Comparison of ENCODE assay signal across 8 cellular contexts in the genomic region with DNA sequence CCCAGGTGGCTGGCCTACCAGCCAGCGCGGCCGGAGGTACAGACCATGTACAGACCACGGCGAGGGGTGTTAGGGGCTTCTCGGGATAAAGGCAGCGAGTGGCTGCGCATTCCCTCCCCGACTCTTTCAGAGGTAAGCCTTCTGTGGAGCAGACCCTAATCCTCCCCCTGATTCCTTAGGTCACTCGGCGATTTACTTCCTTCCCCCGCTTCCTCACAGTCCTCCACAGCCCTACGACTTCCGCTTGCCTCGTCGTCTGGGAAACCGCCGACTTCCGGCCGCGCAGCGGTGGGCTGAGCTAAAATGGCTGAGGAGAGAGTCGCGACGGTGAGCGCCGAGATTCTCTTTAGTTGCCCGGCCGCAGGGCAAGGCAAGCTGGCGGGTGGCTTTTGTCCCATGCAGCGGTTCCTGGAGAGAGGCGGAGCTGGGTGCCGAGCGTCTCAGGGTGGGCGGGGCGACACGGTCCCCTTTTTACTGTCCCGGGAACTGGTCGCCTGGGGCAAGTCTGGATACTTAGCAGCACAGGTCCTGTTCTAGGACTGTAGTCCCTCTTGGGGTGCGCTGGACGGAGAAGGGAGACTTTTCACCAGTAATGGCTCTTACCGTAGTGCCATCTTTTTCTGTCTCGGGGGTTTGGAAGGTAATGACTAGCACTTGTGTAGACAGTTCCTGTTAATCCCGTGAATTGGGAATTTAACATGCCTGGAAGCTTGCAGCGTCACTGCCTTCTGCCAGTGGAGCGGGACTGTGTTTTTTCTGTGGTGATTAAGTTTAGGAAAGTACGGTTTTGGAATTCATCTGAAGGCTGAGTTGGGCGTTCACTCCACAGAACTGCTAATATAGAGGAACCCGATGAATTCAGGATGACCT. TPM values are rescaled to one million over a fixed set of nuclear protein-coding genes. Genes with fewer than 3 reads are reported as not detected.
DNase-seq lines count a peak whose midpoint lies in the region; ATAC-seq and TF ChIP-seq lines count a peak whose summit lies in the region.

A gene with protein sequence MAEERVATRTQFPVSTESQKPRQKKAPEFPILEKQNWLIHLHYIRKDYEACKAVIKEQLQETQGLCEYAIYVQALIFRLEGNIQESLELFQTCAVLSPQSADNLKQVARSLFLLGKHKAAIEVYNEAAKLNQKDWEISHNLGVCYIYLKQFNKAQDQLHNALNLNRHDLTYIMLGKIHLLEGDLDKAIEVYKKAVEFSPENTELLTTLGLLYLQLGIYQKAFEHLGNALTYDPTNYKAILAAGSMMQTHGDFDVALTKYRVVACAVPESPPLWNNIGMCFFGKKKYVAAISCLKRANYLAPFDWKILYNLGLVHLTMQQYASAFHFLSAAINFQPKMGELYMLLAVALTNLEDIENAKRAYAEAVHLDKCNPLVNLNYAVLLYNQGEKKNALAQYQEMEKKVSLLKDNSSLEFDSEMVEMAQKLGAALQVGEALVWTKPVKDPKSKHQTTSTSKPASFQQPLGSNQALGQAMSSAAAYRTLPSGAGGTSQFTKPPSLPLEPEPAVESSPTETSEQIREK (plus strand): TSS at position 283 of the 870 bp plus-strand sequence. CDS start 21 bp downstream, at position 304.
A gene with protein sequence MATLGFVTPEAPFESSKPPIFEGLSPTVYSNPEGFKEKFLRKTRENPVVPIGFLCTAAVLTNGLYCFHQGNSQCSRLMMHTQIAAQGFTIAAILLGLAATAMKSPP (minus strand): TSS at position 258 of the 870 bp plus-strand sequence. CDS start 9,808 bp downstream, outside the sequence.

- no peaks in the 10 kb centered on the region for H3K9me3 ChIP-seq in left lung

- POLR2A ChIA-PET in WTC11 (lab: Charles Lee) = no interaction called here

- peak; percentile 96 for ATAC-seq in GM19035 (IDR thresholded peaks at IDR 0.05; ENCODE audit: unreplicated experiment)
- ATAC-seq in HG03342 (IDR thresholded peaks at IDR 0.05; ENCODE audit: unreplicated experiment) = peak; percentile 94
- peak; percentile 92 for ATAC-seq in WTC11
- ATAC-seq in left lung = peak; percentile 98

- peaks cover 14% of the 10 kb centered on the region for H3K4me1 Mint-ChIP-seq in WTC11

- peak within 1 kb of the TSS; percentile 86 for H3K27ac ChIP-seq in cingulate gyrus (ENCODE audit: low read depth, low read length)
- H3K27ac ChIP-seq in left lung = peak within 1 kb of the TSS; percentile 92 to 94

- H3K27me3 Mint-ChIP-seq in WTC11 (ENCODE audit: low read depth) = no peaks in the 10 kb centered on the region

- H3K27me3 ChIP-seq in left lung = no peaks in the 10 kb centered on the region

- peaks cover 5% of the 10 kb centered on the region for H3K9me3 Mint-ChIP-seq in WTC11

- H3K4me3 Mint-ChIP-seq in WTC11 = peak within 1 kb of the TSS; percentile 88

- intact Hi-C loops in left lung (cut with DNase I) = no loop called here

- CTCF ChIA-PET in WTC11 (lab: Charles Lee) = interaction anchor here (1.4 to 2.9 kb wide), 4 partner anchors 15 to 153 kb away, joined by 3 to 13 read pairs (median 7); no protein-coding TSS in a partner anchor

- peaks cover 3% of the 10 kb centered on the region; the same call in 1 of the 2 replicates for H3K36me3 Mint-ChIP-seq in WTC11

- DNase-seq in 8988T = peak; percentile 13
- DNase-seq in WTC11 (ENCODE audit: low spot score) = peak; percentile 89
- peak; percentile 93 to 97 for DNase-seq in left lung
- DNase-seq in stimulated activated CD4-positive, alpha-beta T cell treated with anti-CD3 and anti-CD28 coated beads, Interleukin-4, amount 100 ng/mL, for 4 hours = peak; percentile 78 to 79
- DNase-seq in NCI-H345 treated with DMSO at 0.1 percent for 48 hours (lab: John Stamatoyannopoulos, UW; ENCODE audit: unreplicated experiment) = no peak

- H3K4me3 ChIP-seq in left lung = peak within 1 kb of the TSS; percentile 62 to 75

- peak within 1 kb of the TSS; percentile 93 for H3K27ac Mint-ChIP-seq in WTC11

- H3K36me3 ChIP-seq in left lung = no peaks in the 10 kb centered on the region

- TF ChIP-seq CTCF in WTC11 (IDR thresholded peaks at IDR 0.05) (no peak), left lung (IDR thresholded peaks at IDR 0.05) (no peak)

- H3K4me1 ChIP-seq in left lung = peaks cover 4 to 19% of the 10 kb centered on the region in 2 donors

TF ChIP-seq in WTC11, 78 proteins besides CTCF, POLR2A, EP300 and RAD21 (continues in another document):
- 0 out of 2 replicates have a peak, but pooled peaks have one; percentile 78 for TF ChIP-seq ATF1 (CRISPR knock-in tag; IDR thresholded peaks at IDR 0.05)
- peak; percentile 83; the same call in 1 of the 2 replicates for TF ChIP-seq ZNF263 (CRISPR knock-in tag; IDR thresholded peaks at IDR 0.05; ENCODE audit: low read depth)
- no peak for TF ChIP-seq ZNF232 (CRISPR knock-in tag; IDR thresholded peaks at IDR 0.05)
- TF ChIP-seq, protein P1, sequence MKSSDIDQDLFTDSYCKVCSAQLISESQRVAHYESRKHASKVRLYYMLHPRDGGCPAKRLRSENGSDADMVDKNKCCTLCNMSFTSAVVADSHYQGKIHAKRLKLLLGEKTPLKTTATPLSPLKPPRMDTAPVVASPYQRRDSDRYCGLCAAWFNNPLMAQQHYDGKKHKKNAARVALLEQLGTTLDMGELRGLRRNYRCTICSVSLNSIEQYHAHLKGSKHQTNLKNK (CRISPR knock-in tag; IDR thresholded peaks at IDR 0.05) = no peak
- TF ChIP-seq, protein P2, sequence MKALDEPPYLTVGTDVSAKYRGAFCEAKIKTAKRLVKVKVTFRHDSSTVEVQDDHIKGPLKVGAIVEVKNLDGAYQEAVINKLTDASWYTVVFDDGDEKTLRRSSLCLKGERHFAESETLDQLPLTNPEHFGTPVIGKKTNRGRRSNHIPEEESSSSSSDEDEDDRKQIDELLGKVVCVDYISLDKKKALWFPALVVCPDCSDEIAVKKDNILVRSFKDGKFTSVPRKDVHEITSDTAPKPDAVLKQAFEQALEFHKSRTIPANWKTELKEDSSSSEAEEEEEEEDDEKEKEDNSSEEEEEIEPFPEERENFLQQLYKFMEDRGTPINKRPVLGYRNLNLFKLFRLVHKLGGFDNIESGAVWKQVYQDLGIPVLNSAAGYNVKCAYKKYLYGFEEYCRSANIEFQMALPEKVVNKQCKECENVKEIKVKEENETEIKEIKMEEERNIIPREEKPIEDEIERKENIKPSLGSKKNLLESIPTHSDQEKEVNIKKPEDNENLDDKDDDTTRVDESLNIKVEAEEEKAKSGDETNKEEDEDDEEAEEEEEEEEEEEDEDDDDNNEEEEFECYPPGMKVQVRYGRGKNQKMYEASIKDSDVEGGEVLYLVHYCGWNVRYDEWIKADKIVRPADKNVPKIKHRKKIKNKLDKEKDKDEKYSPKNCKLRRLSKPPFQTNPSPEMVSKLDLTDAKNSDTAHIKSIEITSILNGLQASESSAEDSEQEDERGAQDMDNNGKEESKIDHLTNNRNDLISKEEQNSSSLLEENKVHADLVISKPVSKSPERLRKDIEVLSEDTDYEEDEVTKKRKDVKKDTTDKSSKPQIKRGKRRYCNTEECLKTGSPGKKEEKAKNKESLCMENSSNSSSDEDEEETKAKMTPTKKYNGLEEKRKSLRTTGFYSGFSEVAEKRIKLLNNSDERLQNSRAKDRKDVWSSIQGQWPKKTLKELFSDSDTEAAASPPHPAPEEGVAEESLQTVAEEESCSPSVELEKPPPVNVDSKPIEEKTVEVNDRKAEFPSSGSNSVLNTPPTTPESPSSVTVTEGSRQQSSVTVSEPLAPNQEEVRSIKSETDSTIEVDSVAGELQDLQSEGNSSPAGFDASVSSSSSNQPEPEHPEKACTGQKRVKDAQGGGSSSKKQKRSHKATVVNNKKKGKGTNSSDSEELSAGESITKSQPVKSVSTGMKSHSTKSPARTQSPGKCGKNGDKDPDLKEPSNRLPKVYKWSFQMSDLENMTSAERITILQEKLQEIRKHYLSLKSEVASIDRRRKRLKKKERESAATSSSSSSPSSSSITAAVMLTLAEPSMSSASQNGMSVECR (CRISPR knock-in tag; IDR thresholded peaks at IDR 0.05; ENCODE audit: borderline replicate concordance) = peak; percentile 13; the same call in 1 of the 2 replicates
- TF ChIP-seq, protein P3, sequence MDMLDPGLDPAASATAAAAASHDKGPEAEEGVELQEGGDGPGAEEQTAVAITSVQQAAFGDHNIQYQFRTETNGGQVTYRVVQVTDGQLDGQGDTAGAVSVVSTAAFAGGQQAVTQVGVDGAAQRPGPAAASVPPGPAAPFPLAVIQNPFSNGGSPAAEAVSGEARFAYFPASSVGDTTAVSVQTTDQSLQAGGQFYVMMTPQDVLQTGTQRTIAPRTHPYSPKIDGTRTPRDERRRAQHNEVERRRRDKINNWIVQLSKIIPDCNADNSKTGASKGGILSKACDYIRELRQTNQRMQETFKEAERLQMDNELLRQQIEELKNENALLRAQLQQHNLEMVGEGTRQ (CRISPR knock-in tag; IDR thresholded peaks at IDR 0.05) = 0 out of 2 replicates have a peak, but pooled peaks have one; percentile 29
- TF ChIP-seq, protein P4, sequence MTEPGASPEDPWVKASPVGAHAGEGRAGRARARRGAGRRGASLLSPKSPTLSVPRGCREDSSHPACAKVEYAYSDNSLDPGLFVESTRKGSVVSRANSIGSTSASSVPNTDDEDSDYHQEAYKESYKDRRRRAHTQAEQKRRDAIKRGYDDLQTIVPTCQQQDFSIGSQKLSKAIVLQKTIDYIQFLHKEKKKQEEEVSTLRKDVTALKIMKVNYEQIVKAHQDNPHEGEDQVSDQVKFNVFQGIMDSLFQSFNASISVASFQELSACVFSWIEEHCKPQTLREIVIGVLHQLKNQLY (CRISPR knock-in tag; IDR thresholded peaks at IDR 0.05) = 0 out of 2 replicates have a peak, but pooled peaks have one; percentile 56
- TF ChIP-seq ZNF396 (CRISPR knock-in tag; IDR thresholded peaks at IDR 0.05; ENCODE audit: borderline replicate concordance) = no peak
- TF ChIP-seq, protein P5, sequence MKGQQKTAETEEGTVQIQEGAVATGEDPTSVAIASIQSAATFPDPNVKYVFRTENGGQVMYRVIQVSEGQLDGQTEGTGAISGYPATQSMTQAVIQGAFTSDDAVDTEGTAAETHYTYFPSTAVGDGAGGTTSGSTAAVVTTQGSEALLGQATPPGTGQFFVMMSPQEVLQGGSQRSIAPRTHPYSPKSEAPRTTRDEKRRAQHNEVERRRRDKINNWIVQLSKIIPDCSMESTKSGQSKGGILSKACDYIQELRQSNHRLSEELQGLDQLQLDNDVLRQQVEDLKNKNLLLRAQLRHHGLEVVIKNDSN (CRISPR knock-in tag; IDR thresholded peaks at IDR 0.05) = 0 out of 2 replicates have a peak, but pooled peaks have one; percentile 13
- peak; percentile 96 for TF ChIP-seq ZNF423 (CRISPR knock-in tag; IDR thresholded peaks at IDR 0.05)
- 0 out of 2 replicates have a peak, but pooled peaks have one; percentile 63 for TF ChIP-seq TP53 (CRISPR knock-in tag; IDR thresholded peaks at IDR 0.05)
- peak; percentile 71 for TF ChIP-seq ZBTB21 (CRISPR knock-in tag; IDR thresholded peaks at IDR 0.05; ENCODE audit: borderline replicate concordance)
- TF ChIP-seq GABPB1 (CRISPR knock-in tag; IDR thresholded peaks at IDR 0.05) = 0 out of 2 replicates have a peak, but pooled peaks have one; percentile 42
- TF ChIP-seq JUN (CRISPR knock-in tag; IDR thresholded peaks at IDR 0.05) = peak; percentile 12; the same call in 1 of the 2 replicates

RNA-seq across cellular contexts. Expression of the first gene that starts in this region (rescaled TPM):
- total RNA-seq in WTC11 (2021) (29.3 to 35.6 TPM (median 31.5 TPM) in 3 replicates), left lung (10 to 100 TPM; 16.7 to 19.5 TPM)

RNA-seq across cellular contexts. Expression of the second gene that starts in this region (rescaled TPM):
- 0.18 TPM in 1 of 3 replicates, not detected in the others for total RNA-seq in WTC11 (2021)
- total RNA-seq in left lung = under 1 TPM in 1 of 2 donors, not detected in 1; 0.24 TPM
